10 cellular contexts compared by ENCODE assay signal in genomic region chr7:154695836-154696235, GRCh38.
"Had no signal": no experiment of that assay in that cellular context is flagged by ENCODE, and none has a peak within 500 bp of the region (broad histone marks: within the 10 kb centered on the region; RNA-seq: fewer than 3 reads in every experiment).

No MANE protein-coding gene starts in this region.

- H3K27ac ChIP-seq: GM23248, HL-60, KMS-11 had no signal

- H2AFZ ChIP-seq: GM23248 had no signal

- H3K4me3 ChIP-seq: GM23248, HAP-1 had no signal

- H3K9ac ChIP-seq: GM23248, KMS-11 had no signal

- DNase-seq: GM23248, GOT3, H7, HFFc6, IMR-90, KBM-7 had no signal

- H3K9me3 ChIP-seq: HAP-1 had no signal

- H3K4me1 ChIP-seq: HAP-1 had no signal

- H3K4me3 Mint-ChIP-seq: HFFc6 had no signal

- H3K27ac Mint-ChIP-seq: HFFc6 had no signal

- H3K36me3 ChIP-seq: HAP-1 had no signal

- ATAC-seq: HCT116 had no signal

- H3K4me2 ChIP-seq: KMS-11 had no signal
